In the genomic region with DNA sequence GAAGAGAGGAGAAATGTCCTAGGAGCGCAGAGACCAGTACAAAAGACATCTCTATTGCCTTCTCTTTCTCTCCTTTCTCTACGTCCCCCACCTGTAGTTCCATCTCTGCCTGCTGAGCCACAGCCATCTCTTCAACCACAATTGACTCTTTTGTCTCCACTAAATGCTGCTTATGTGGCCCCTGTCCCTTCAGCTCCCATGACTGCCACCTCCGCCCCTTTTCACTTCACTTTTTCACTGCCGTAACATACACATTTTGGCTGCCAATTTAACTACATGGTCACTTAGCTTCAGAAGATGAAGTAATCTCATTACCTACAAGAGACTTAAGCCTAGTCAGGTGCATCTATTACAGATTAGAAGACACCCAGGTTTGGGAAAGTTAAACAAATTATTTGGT, we compare ENCODE assay signal across 33 cellular contexts.
"Had no signal": no experiment of that assay in that cellular context is flagged by ENCODE, and none has a peak within 500 bp of the region (broad histone marks: within the 10 kb centered on the region; RNA-seq: fewer than 3 reads in every experiment).

No MANE protein-coding gene starts in this region.

- H3K27me3 Mint-ChIP-seq: activated B cell treated with CpG ODN at 0.5 μM for 24 hours had no signal

- H3K36me3 Mint-ChIP-seq: activated naive CD4-positive, alpha-beta T cell treated with anti-CD3 and anti-CD28 coated beads, Interleukin-2, amount 50 U/mL, for 24 hours; activated naive CD8-positive, alpha-beta T cell treated with anti-CD3 and anti-CD28 coated beads for 36 hours had no signal

- DNase-seq: activated B cell treated with CpG ODN at 0.5 μM for 24 hours; activated CD4-positive, alpha-beta T cell treated with anti-CD3 and anti-CD28 coated beads for 48 hours; activated CD4-positive, alpha-beta T cell treated with anti-CD3 and anti-CD28 coated beads, Interleukin-2, amount 50 U/mL, for 1 hour; activated CD4-positive, alpha-beta T cell treated with anti-CD3 and anti-CD28 coated beads, Interleukin-2, amount 50 U/mL, for 48 hours; activated CD8-positive, alpha-beta memory T cell treated with anti-CD3 and anti-CD28 coated beads for 24 hours; activated CD8-positive, alpha-beta T cell treated with anti-CD3 and anti-CD28 coated beads for 36 hours; activated effector memory CD4-positive, alpha-beta T cell treated with Interleukin-2 at 50 U/mL for 16 hours; activated naive CD4-positive, alpha-beta T cell treated with anti-CD3 and anti-CD28 coated beads for 36 hours; activated naive CD8-positive, alpha-beta T cell treated with anti-CD3 and anti-CD28 coated beads for 36 hours; activated naive CD8-positive, alpha-beta T cell treated with anti-CD3 and anti-CD28 coated beads, Interleukin-2, amount 50 U/mL, for 24 hours; activated T-cell treated with anti-CD3 and anti-CD28 coated beads, Interleukin-2, amount 50 U/mL, for 4 hours; adrenal gland; amygdala; aorta; body of pancreas; central memory CD4-positive, alpha-beta T cell; cerebellar nuclear complex; colonic mucosa; effector CD8-positive, alpha-beta T cell; esophagus squamous epithelium; foreskin melanocyte; heart right ventricle; T-helper 17 cell; T1000; WERI-Rb-1 had no signal

- H3K4me3 Mint-ChIP-seq: activated B cell treated with CpG ODN at 0.5 μM for 24 hours; activated CD8-positive, alpha-beta T cell treated with anti-CD3 and anti-CD28 coated beads for 36 hours; activated naive CD4-positive, alpha-beta T cell treated with anti-CD3 and anti-CD28 coated beads for 36 hours; activated naive CD4-positive, alpha-beta T cell treated with anti-CD3 and anti-CD28 coated beads, Interleukin-2, amount 50 U/mL, for 24 hours; activated naive CD8-positive, alpha-beta T cell treated with anti-CD3 and anti-CD28 coated beads for 36 hours; activated naive CD8-positive, alpha-beta T cell treated with anti-CD3 and anti-CD28 coated beads, Interleukin-2, amount 50 U/mL, for 24 hours; activated T-cell treated with anti-CD3 and anti-CD28 coated beads, Interleukin-2, amount 50 U/mL, for 4 hours; activated T-helper 17 cell treated with anti-CD3 and anti-CD28 coated beads, Interleukin-2, amount 50 U/mL, for 72 hours; T-helper 17 cell; T-helper 2 cell treated with Interferon-gamma antibody and Interleukin-4, amounts not matched to agents 5 μg/mL and 100 μg/mL, for 36 hours had no signal

- H3K4me1 ChIP-seq: body of pancreas, breast epithelium, colonic mucosa, esophagus squamous epithelium, gastroesophageal sphincter, heart right ventricle had no signal

- ATAC-seq: activated CD4-positive, CD25-positive, alpha-beta regulatory T cell treated with anti-CD3 and anti-CD28 coated beads, Interleukin-2, amount 50 U/mL, for 24 hours; activated CD8-positive, alpha-beta T cell treated with anti-CD3 and anti-CD28 coated beads for 36 hours; activated naive CD8-positive, alpha-beta T cell treated with anti-CD3 and anti-CD28 coated beads, Interleukin-2, amount 50 U/mL, for 24 hours; activated T-cell treated with anti-CD3 and anti-CD28 coated beads, Interleukin-2, amount 50 U/mL, for 4 hours; activated T-helper 17 cell treated with anti-CD3 and anti-CD28 coated beads, Interleukin-2, amount 50 U/mL, for 72 hours; body of pancreas; gastroesophageal sphincter; heart right ventricle; T-helper 17 cell had no signal

- H3K9me3 Mint-ChIP-seq: activated B cell treated with CpG ODN at 0.5 μM for 24 hours; activated CD8-positive, alpha-beta T cell treated with anti-CD3 and anti-CD28 coated beads for 36 hours; activated naive CD4-positive, alpha-beta T cell treated with anti-CD3 and anti-CD28 coated beads for 36 hours; activated naive CD4-positive, alpha-beta T cell treated with anti-CD3 and anti-CD28 coated beads, Interleukin-2, amount 50 U/mL, for 24 hours; activated naive CD8-positive, alpha-beta T cell treated with anti-CD3 and anti-CD28 coated beads for 36 hours; activated naive CD8-positive, alpha-beta T cell treated with anti-CD3 and anti-CD28 coated beads, Interleukin-2, amount 50 U/mL, for 24 hours; activated T-cell treated with anti-CD3 and anti-CD28 coated beads, Interleukin-2, amount 50 U/mL, for 4 hours; activated T-helper 17 cell treated with anti-CD3 and anti-CD28 coated beads, Interleukin-2, amount 50 U/mL, for 72 hours; T-helper 2 cell treated with Interferon-gamma antibody and Interleukin-4, amounts not matched to agents 5 μg/mL and 100 μg/mL, for 36 hours had no signal

- H3K9me3 ChIP-seq: adrenal gland, body of pancreas, breast epithelium, colonic mucosa, esophagus squamous epithelium, gastroesophageal sphincter, heart right ventricle had no signal

- H3K27me3 ChIP-seq: adrenal gland, body of pancreas, breast epithelium, cardiac muscle cell, colonic mucosa, esophagus squamous epithelium, gastroesophageal sphincter had no signal

- H3K36me3 ChIP-seq: adrenal gland, breast epithelium, cardiac muscle cell, colonic mucosa, esophagus squamous epithelium, gastroesophageal sphincter, heart right ventricle, WERI-Rb-1 had no signal

- H3K27ac ChIP-seq: adrenal gland, body of pancreas, breast epithelium, cardiac muscle cell, colonic mucosa, epithelial cell of prostate, esophagus squamous epithelium, gastroesophageal sphincter, heart right ventricle, WERI-Rb-1 had no signal

- H3K4me1 Mint-ChIP-seq: activated B cell treated with CpG ODN at 0.5 μM for 24 hours; activated naive CD4-positive, alpha-beta T cell treated with anti-CD3 and anti-CD28 coated beads, Interleukin-2, amount 50 U/mL, for 24 hours; activated naive CD8-positive, alpha-beta T cell treated with anti-CD3 and anti-CD28 coated beads for 36 hours; activated naive CD8-positive, alpha-beta T cell treated with anti-CD3 and anti-CD28 coated beads, Interleukin-2, amount 50 U/mL, for 24 hours; activated T-helper 17 cell treated with anti-CD3 and anti-CD28 coated beads, Interleukin-2, amount 50 U/mL, for 72 hours had no signal

- H3K27ac Mint-ChIP-seq: activated B cell treated with CpG ODN at 0.5 μM for 24 hours; activated CD8-positive, alpha-beta T cell treated with anti-CD3 and anti-CD28 coated beads for 36 hours; activated naive CD4-positive, alpha-beta T cell treated with anti-CD3 and anti-CD28 coated beads for 36 hours; activated naive CD4-positive, alpha-beta T cell treated with anti-CD3 and anti-CD28 coated beads, Interleukin-2, amount 50 U/mL, for 24 hours; activated naive CD8-positive, alpha-beta T cell treated with anti-CD3 and anti-CD28 coated beads for 36 hours; activated naive CD8-positive, alpha-beta T cell treated with anti-CD3 and anti-CD28 coated beads, Interleukin-2, amount 50 U/mL, for 24 hours; activated T-helper 17 cell treated with anti-CD3 and anti-CD28 coated beads, Interleukin-2, amount 50 U/mL, for 72 hours; T-helper 17 cell; T-helper 2 cell treated with Interferon-gamma antibody and Interleukin-4, amounts not matched to agents 5 μg/mL and 100 μg/mL, for 36 hours had no signal

- H3K4me3 ChIP-seq: adrenal gland, body of pancreas, breast epithelium, cardiac muscle cell, colonic mucosa, esophagus squamous epithelium, gastroesophageal sphincter, heart right ventricle had no signal
